Comparison of ENCODE assay signal across 1 cellular context in genomic region chr5:138139776-138140080, GRCh38.
TF ChIP-seq lines count a peak whose summit lies in the region.

No MANE protein-coding gene starts in this region.

TF ChIP-seq in WTC11, 78 proteins besides CTCF, POLR2A, EP300 and RAD21 (continued from another document):
- TF ChIP-seq E2F4 (CRISPR knock-in tag; IDR thresholded peaks at IDR 0.05; ENCODE audit: borderline replicate concordance, low read depth) (no peak), ARID4B (CRISPR knock-in tag; IDR thresholded peaks at IDR 0.05; ENCODE audit: borderline replicate concordance) (no peak), ZNF671 (CRISPR knock-in tag; IDR thresholded peaks at IDR 0.05) (no peak), ZNF396 (CRISPR knock-in tag; IDR thresholded peaks at IDR 0.05; ENCODE audit: borderline replicate concordance) (no peak), NR2C2 (CRISPR knock-in tag; IDR thresholded peaks at IDR 0.05) (no peak), PRDM15 (CRISPR knock-in tag; IDR thresholded peaks at IDR 0.05) (no peak), ZNF532 (CRISPR knock-in tag; IDR thresholded peaks at IDR 0.05; ENCODE audit: borderline replicate concordance) (no peak)
